23 cellular contexts compared by ENCODE assay signal in the genomic region with DNA sequence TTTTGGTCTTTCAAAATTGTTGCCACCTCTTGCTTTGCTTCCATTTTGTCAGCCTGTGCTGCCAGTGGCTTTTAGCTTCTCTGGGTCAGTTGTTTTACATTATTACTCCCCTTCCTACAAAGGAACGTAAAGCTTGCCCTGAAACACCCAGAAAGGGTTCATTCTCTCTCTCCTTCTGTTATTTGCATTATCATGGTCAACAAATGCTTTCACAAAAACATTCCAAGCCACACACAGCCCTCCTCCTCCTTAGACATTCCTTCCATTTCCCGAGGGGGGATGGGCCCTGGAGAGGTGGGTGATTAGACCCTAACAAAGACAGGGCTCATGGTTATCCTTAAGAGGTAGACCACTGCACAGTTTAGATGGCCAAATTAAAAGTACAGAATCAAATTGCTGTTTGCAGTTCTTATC.
DNase-seq lines count a peak whose midpoint lies in the region; ATAC-seq and TF ChIP-seq lines count a peak whose summit lies in the region.
"Had no signal": no experiment of that assay in that cellular context is flagged by ENCODE, and none has a peak within 500 bp of the region (broad histone marks: within the 10 kb centered on the region; RNA-seq: fewer than 3 reads in every experiment).

No MANE protein-coding gene starts in this region.

- H3K27ac Mint-ChIP-seq in endodermal cell (peak overlapping the region; percentile 94), memory B cell (peak overlapping the region; percentile 48)
- H3K27ac Mint-ChIP-seq: activated CD4-positive, alpha-beta T cell treated with anti-CD3 and anti-CD28 coated beads, Interleukin-2, amount 10 ng/mL, durations not matched to agents 7 days and 5 days; effector memory CD8-positive, alpha-beta T cell had no signal

- 10 to 11% methylated on average over 1 to 2 of the region's 2 CpGs for WGBS in endodermal cell (ENCODE audit: insufficient coverage in 1 of 2, insufficient read length in 1 of 2), 2 experiments

- H3K9me3 Mint-ChIP-seq in endodermal cell (peaks cover 7% of the 10 kb centered on the region), memory B cell (peaks cover 2% of the 10 kb centered on the region)
- H3K9me3 Mint-ChIP-seq: activated CD4-positive, alpha-beta T cell treated with anti-CD3 and anti-CD28 coated beads, Interleukin-2, amount 10 ng/mL, durations not matched to agents 7 days and 5 days; effector memory CD8-positive, alpha-beta T cell had no signal

- peak overlapping the region; percentile 46 for H3K4me3 Mint-ChIP-seq in endodermal cell
- H3K4me3 Mint-ChIP-seq in memory B cell, result no peak overlapping the region
- H3K4me3 Mint-ChIP-seq: activated CD4-positive, alpha-beta T cell treated with anti-CD3 and anti-CD28 coated beads, Interleukin-2, amount 10 ng/mL, durations not matched to agents 7 days and 5 days; effector memory CD8-positive, alpha-beta T cell had no signal

- peak; percentile 19 for DNase-seq in activated effector memory CD4-positive, alpha-beta T cell treated with anti-CD3 and anti-CD28 coated beads, Interleukin-2, amount 50 U/mL, for 16 hours
- DNase-seq in activated effector memory CD4-positive, alpha-beta T cell treated with Interleukin-2 at 50 U/mL for 16 hours, result no peak
- DNase-seq in endodermal cell (peak; percentile 94), memory B cell (ENCODE audit: low spot score in 2 of 2) (no peak), posterior cingulate gyrus (no peak), foreskin melanocyte (no peak)
- no peak for DNase-seq in activated naive CD4-positive, alpha-beta T cell (lab: John Stamatoyannopoulos, UW)
- DNase-seq: 8988T; activated CD4-positive, alpha-beta T cell treated with anti-CD3 and anti-CD28 coated beads, Interleukin-2, amount 10 ng/mL, durations not matched to agents 7 days and 5 days; activated naive CD4-positive, alpha-beta T cell treated with Interleukin-2 at 50 U/mL for 16 hours; cerebellar nuclear complex; DMS79 treated with DMSO at 0.1 percent for 48 hours; effector memory CD8-positive, alpha-beta T cell; Karpas-422; left colon; NCI-H1048; NCI-H2107; NCI-H510A treated with DMSO at 0.1 percent for 48 hours; sigmoid colon; stimulated activated naive CD4-positive, alpha-beta T cell treated with Interleukin-2 at 50 U/mL for 16 hours had no signal

- H3K9ac ChIP-seq in endodermal cell (ENCODE audit: extremely low read depth, low read length, poor library complexity, severe bottlenecking), result peak overlapping the region; percentile 47

- intact Hi-C loops in posterior cingulate gyrus (cut with DNase I), result no loop called here

- no peaks in the 10 kb centered on the region for H3K36me3 ChIP-seq in endodermal cell (ENCODE audit: control insufficient read depth, insufficient read depth, low read length)

- peaks cover 44% of the 10 kb centered on the region for H3K4me1 Mint-ChIP-seq in endodermal cell
- H3K4me1 Mint-ChIP-seq in memory B cell, result no peaks in the 10 kb centered on the region
- H3K4me1 Mint-ChIP-seq: activated CD4-positive, alpha-beta T cell treated with anti-CD3 and anti-CD28 coated beads, Interleukin-2, amount 10 ng/mL, durations not matched to agents 7 days and 5 days had no signal

- H3K36me3 Mint-ChIP-seq in endodermal cell (ENCODE audit: low read depth), result peaks cover 16% of the 10 kb centered on the region
- H3K36me3 Mint-ChIP-seq in memory B cell, result peaks cover 33% of the 10 kb centered on the region

- TF ChIP-seq CTCF in endodermal cell (conservative IDR thresholded peaks at IDR 0.05), result no peak

- H3K27me3 Mint-ChIP-seq in endodermal cell (ENCODE audit: insufficient read depth) (no peaks in the 10 kb centered on the region), memory B cell (no peaks in the 10 kb centered on the region)

- peaks cover 16% of the 10 kb centered on the region for H3K4me1 ChIP-seq in endodermal cell (ENCODE audit: control insufficient read depth, insufficient read depth, low read length)
- H3K4me1 ChIP-seq: sigmoid colon, tibial artery had no signal

- no peaks in the 10 kb centered on the region for H3K9me3 ChIP-seq in endodermal cell (ENCODE audit: control insufficient read depth, low read length)
- H3K9me3 ChIP-seq: sigmoid colon, tibial artery had no signal

- H3K27ac ChIP-seq in endodermal cell (ENCODE audit: low read depth, low read length), result peak overlapping the region; percentile 82
- H3K27ac ChIP-seq: sigmoid colon, tibial artery had no signal

- no peaks in the 10 kb centered on the region for H3K27me3 ChIP-seq in endodermal cell (ENCODE audit: control insufficient read depth, insufficient read depth, low read length, poor library complexity, severe bottlenecking)
- H3K27me3 ChIP-seq: sigmoid colon, tibial artery had no signal

- H3K4me3 ChIP-seq in endodermal cell (ENCODE audit: low read length), result peak overlapping the region; percentile 39
- H3K4me3 ChIP-seq: sigmoid colon, tibial artery had no signal

- no peak for ATAC-seq in memory B cell (ENCODE audit: low read depth)
- ATAC-seq in HG03039 (IDR thresholded peaks at IDR 0.05; ENCODE audit: unreplicated experiment), result no peak
- ATAC-seq: effector memory CD8-positive, alpha-beta T cell; Right ventricle myocardium inferior had no signal

Comparison
In these comparisons a context has a peak if more than half of its experiments do, and no peak if none do; other contexts are left out.
1. DNase-seq: peak in activated effector memory CD4-positive, alpha-beta T cell treated with anti-CD3 and anti-CD28 coated beads, Interleukin-2, amount 50 U/mL, for 16 hours (single experiment) and endodermal cell (single experiment); none in activated effector memory CD4-positive, alpha-beta T cell treated with Interleukin-2 at 50 U/mL for 16 hours (single experiment), memory B cell (0 of 2), posterior cingulate gyrus (0 of 10), activated naive CD4-positive, alpha-beta T cell (0 of 4) and foreskin melanocyte (single experiment).